ENCODE assay signal across 18 cellular contexts in the genomic region with DNA sequence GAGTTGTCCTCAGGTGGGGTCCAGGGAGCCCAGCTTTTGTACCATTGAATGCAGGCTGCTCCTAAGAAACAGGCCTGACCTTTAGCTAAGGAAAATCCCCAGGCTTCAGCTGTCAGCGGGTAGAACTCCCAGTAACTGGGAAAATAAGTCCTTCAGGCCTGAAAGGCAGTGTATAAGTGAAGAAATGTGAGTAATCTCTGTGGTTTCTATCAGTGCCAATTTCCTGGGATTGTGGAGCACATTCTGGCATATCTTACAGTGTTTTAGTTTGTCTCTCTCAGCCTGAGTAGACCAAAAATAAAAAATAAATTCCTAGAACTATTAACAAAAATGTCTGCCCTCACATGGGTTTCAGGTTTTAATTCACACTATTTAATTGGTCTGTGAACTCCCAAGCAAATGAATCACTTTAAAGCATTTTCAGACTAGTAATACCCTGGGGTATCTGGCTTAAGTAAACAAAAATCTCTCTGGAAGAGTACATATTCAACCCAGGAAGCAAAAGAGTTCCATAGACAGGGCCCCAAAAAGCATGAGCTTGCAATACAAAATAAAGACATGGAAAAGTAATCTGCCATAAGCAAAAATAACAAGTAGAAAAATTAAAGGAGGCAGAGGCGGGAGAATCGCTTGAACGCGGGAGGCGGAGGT.
A peak's percentile ranks its signal among the peaks of the same experiment; 100 is the strongest.
DNase-seq lines count a peak whose midpoint lies in the region; ATAC-seq and TF ChIP-seq lines count a peak whose summit lies in the region.
"Had no signal": no experiment of that assay in that cellular context is flagged by ENCODE, and none has a peak within 500 bp of the region (broad histone marks: within the 10 kb centered on the region; RNA-seq: fewer than 3 reads in every experiment).

No MANE protein-coding gene starts in this region.

- H3K79me2 ChIP-seq in SK-N-SH (ENCODE audit: insufficient read depth), result no peaks in the 10 kb centered on the region
- no peaks in the 10 kb centered on the region for H3K79me2 ChIP-seq in fibroblast of lung (ENCODE audit: control insufficient read depth, insufficient read depth, low read length)
- no peaks in the 10 kb centered on the region for H3K79me2 ChIP-seq in osteoblast (ENCODE audit: insufficient read depth, low read length)
- H3K79me2 ChIP-seq: parathyroid adenoma had no signal

- H3K4me3 ChIP-seq in SK-N-SH (ENCODE audit: low read depth in 2 of 2, low read length in 1 of 2), result no peak overlapping the region
- no peak overlapping the region for H3K4me3 ChIP-seq in fibroblast of lung (replicated peaks in 1 of 4; ENCODE audit: control extremely low read depth in 1 of 4, insufficient read depth in 1 of 4, low read depth in 3 of 4, low read length in 4 of 4)
- H3K4me3 ChIP-seq in osteoblast (ENCODE audit: insufficient read depth, low read length), result no peak overlapping the region
- H3K4me3 ChIP-seq: BLaER1 treated with 17β-estradiol and CSF1 and Interleukin-3, amounts not matched to agents 10 nM and 100 nM had no signal

- H4K20me1 ChIP-seq in SK-N-SH (ENCODE audit: insufficient read depth) (no peaks in the 10 kb centered on the region), fibroblast of lung (ENCODE audit: control insufficient read depth, extremely low read depth, insufficient read depth, low read length) (no peaks in the 10 kb centered on the region), osteoblast (ENCODE audit: insufficient read depth, low read length) (no peaks in the 10 kb centered on the region)
- H4K20me1 ChIP-seq: BLaER1 treated with 17β-estradiol and CSF1 and Interleukin-3, amounts not matched to agents 10 nM and 100 nM had no signal

- H3F3A ChIP-seq in SK-N-SH (replicated peaks; ENCODE audit: insufficient read depth), result peaks cover 7% of the 10 kb centered on the region

- no peak for TF ChIP-seq CTCF in SK-N-SH (IDR thresholded peaks at IDR 0.05)
- TF ChIP-seq CTCF in fibroblast of lung (conservative IDR thresholded peaks at IDR 0.05 in 1 of 2, IDR thresholded peaks at IDR 0.05 in 1 of 2; ENCODE audit: low read depth in 1 of 2, low read length in 2 of 2), result no peak
- TF ChIP-seq CTCF in osteoblast (IDR thresholded peaks at IDR 0.05; ENCODE audit: extremely low read depth, low read depth, low read length), result no peak

- WGBS in SK-N-SH (ENCODE audit: low lambda C conversion rate), result 76% methylated on average over 6 of the region's 6 CpGs

- ATAC-seq in GM21723 (IDR thresholded peaks at IDR 0.05; ENCODE audit: unreplicated experiment) (no peak), GM19463 (IDR thresholded peaks at IDR 0.05; ENCODE audit: unreplicated experiment) (no peak), HG02610 (IDR thresholded peaks at IDR 0.05; ENCODE audit: unreplicated experiment) (no peak)
- ATAC-seq: stimulated activated naive B cell treated with anti-CD40 and anti-IgM and Interleukin-4, amounts not matched to agents 10 μg/mL and 1 μg/mL and 100 μg/mL, for 72 hours had no signal

- H3K27ac ChIP-seq in SK-N-SH (ENCODE audit: low read depth in 2 of 2, low read length in 1 of 2) (peak overlapping the region in 1 of 2 experiments; percentile 58; a peak in 2 of 4 replicates), fibroblast of lung (ENCODE audit: insufficient read depth, low read length) (no peak overlapping the region), osteoblast (ENCODE audit: low read depth, low read length) (peak overlapping the region; percentile 93)
- H3K27ac ChIP-seq: BLaER1 treated with 17β-estradiol and CSF1 and Interleukin-3, amounts not matched to agents 10 nM and 100 nM; parathyroid adenoma; RWPE1 had no signal

- H3K4me2 ChIP-seq in SK-N-SH, result no peak overlapping the region
- H3K4me2 ChIP-seq in fibroblast of lung (ENCODE audit: extremely low read depth, insufficient read depth, low read length), result no peak overlapping the region
- peak overlapping the region; percentile 45 for H3K4me2 ChIP-seq in osteoblast (ENCODE audit: insufficient read depth, low read length)
- H3K4me2 ChIP-seq: BLaER1 treated with 17β-estradiol and CSF1 and Interleukin-3, amounts not matched to agents 10 nM and 100 nM had no signal

- no peak for TF ChIP-seq EP300 in SK-N-SH (IDR thresholded peaks at IDR 0.05; ENCODE audit: borderline replicate concordance in 1 of 2, low read depth in 1 of 2, low read length in 1 of 2)

- POLR2A ChIA-PET in SK-N-SH (lab: Yijun Ruan, JAX), result no interaction called here

- H3K9me3 ChIP-seq in SK-N-SH (0 out of 2 replicates have a peak, but pooled peaks cover 3% of the 10 kb centered on the region), fibroblast of lung (ENCODE audit: control insufficient read depth, insufficient read depth, low read depth, low read length) (no peaks in the 10 kb centered on the region), osteoblast (ENCODE audit: low read depth, low read length) (peaks cover 4% of the 10 kb centered on the region)

- no peak for TF ChIP-seq RAD21 in SK-N-SH (IDR thresholded peaks at IDR 0.05; ENCODE audit: low read length)

- H3K9ac ChIP-seq in SK-N-SH (0 out of 2 replicates have a peak overlapping the region, but pooled peaks have one; percentile 18), fibroblast of lung (ENCODE audit: insufficient read depth, low read length) (no peak overlapping the region)
- H3K9ac ChIP-seq: BLaER1 treated with 17β-estradiol and CSF1 and Interleukin-3, amounts not matched to agents 10 nM and 100 nM; parathyroid adenoma had no signal

- H3K36me3 ChIP-seq in SK-N-SH (replicated peaks in 1 of 2; ENCODE audit: control insufficient read depth in 1 of 2, insufficient read depth in 2 of 2, low read length in 1 of 2) (no peaks in the 10 kb centered on the region), fibroblast of lung (ENCODE audit: control insufficient read depth, insufficient read depth, low read length) (no peaks in the 10 kb centered on the region), osteoblast (ENCODE audit: insufficient read depth, low read length) (no peaks in the 10 kb centered on the region)
- H3K36me3 ChIP-seq: BLaER1 treated with 17β-estradiol and CSF1 and Interleukin-3, amounts not matched to agents 10 nM and 100 nM had no signal

- no peaks in the 10 kb centered on the region for H3K27me3 ChIP-seq in SK-N-SH (ENCODE audit: insufficient read depth)
- no peaks in the 10 kb centered on the region for H3K27me3 ChIP-seq in fibroblast of lung (ENCODE audit: control insufficient read depth, insufficient read depth, low read length)
- H3K27me3 ChIP-seq in osteoblast (ENCODE audit: insufficient read depth, low read length), result no peaks in the 10 kb centered on the region
- H3K27me3 ChIP-seq: BLaER1 treated with 17β-estradiol and CSF1 and Interleukin-3, amounts not matched to agents 10 nM and 100 nM had no signal

- H3K4me1 ChIP-seq in SK-N-SH (ENCODE audit: control insufficient read depth in 1 of 2, insufficient read depth in 2 of 2, low read depth in 1 of 2, low read length in 1 of 2) (peaks cover 2 to 7% of the 10 kb centered on the region in 2 experiments; a peak in 2 of 4 replicates), fibroblast of lung (ENCODE audit: control insufficient read depth, extremely low read depth, insufficient read depth, low read length) (no peaks in the 10 kb centered on the region), osteoblast (ENCODE audit: insufficient read depth, low read length) (peaks cover 37% of the 10 kb centered on the region)
- H3K4me1 ChIP-seq: BLaER1 treated with 17β-estradiol and CSF1 and Interleukin-3, amounts not matched to agents 10 nM and 100 nM; parathyroid adenoma had no signal

- H3K9me2 ChIP-seq in SK-N-SH, result no peaks in the 10 kb centered on the region

- CTCF ChIA-PET in SK-N-SH (lab: Yijun Ruan, JAX), result no interaction called here

- no peak overlapping the region; the same call in 1 of the 2 replicates for H2AFZ ChIP-seq in SK-N-SH (ENCODE audit: low read depth)
- no peak overlapping the region for H2AFZ ChIP-seq in fibroblast of lung (ENCODE audit: low read length)
- H2AFZ ChIP-seq in osteoblast (ENCODE audit: low read length), result peak overlapping the region; percentile 66
- H2AFZ ChIP-seq: parathyroid adenoma had no signal

- DNase-seq in EL (peak; percentile 74), SK-N-SH (no peak), fibroblast of lung (ENCODE audit: low read depth in 2 of 2) (peak; percentile 63 to 64), osteoblast (ENCODE audit: insufficient read length, low spot score, missing footprints) (peak; percentile 85), activated gamma-delta T cell treated with Interleukin-2 at 50 U/mL for 16 hours (no peak)
- DNase-seq: effector CD8-positive, alpha-beta T cell; H9; hippocampal formation; NCI-H1417; NCI-H510A treated with DMSO at 0.1 percent for 48 hours; stimulated activated CD4-positive, alpha-beta T cell treated with anti-CD3 and anti-CD28 coated beads, Interleukin-2, amount 100 ng/mL, for 24 hours; stimulated activated naive B cell treated with anti-CD40 and anti-IgM and Interleukin-4, amounts not matched to agents 10 μg/mL and 1 μg/mL and 100 μg/mL, for 72 hours had no signal

TF ChIP-seq in SK-N-SH, 30 proteins besides CTCF, POLR2A, EP300 and RAD21:
- TF ChIP-seq TCF12 (IDR thresholded peaks at IDR 0.05), result peak; percentile 47
- peak; percentile 41; the same call in 1 of the 2 replicates for TF ChIP-seq NFIC (IDR thresholded peaks at IDR 0.05; ENCODE audit: borderline replicate concordance)
- TF ChIP-seq TEAD4 (IDR thresholded peaks at IDR 0.05; ENCODE audit: borderline replicate concordance, insufficient read depth), result no peak
- TF ChIP-seq, protein P1, sequence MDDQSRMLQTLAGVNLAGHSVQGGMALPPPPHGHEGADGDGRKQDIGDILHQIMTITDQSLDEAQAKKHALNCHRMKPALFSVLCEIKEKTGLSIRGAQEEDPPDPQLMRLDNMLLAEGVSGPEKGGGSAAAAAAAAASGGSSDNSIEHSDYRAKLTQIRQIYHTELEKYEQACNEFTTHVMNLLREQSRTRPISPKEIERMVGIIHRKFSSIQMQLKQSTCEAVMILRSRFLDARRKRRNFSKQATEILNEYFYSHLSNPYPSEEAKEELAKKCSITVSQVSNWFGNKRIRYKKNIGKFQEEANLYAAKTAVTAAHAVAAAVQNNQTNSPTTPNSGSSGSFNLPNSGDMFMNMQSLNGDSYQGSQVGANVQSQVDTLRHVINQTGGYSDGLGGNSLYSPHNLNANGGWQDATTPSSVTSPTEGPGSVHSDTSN (IDR thresholded peaks at IDR 0.05), result peak; percentile 71

Comparison
In these comparisons a context has a peak if more than half of its experiments do, and no peak if none do; other contexts are left out.
1. DNase-seq: peak in EL (single experiment), fibroblast of lung (2 of 2) and osteoblast (single experiment); none in SK-N-SH (single experiment) and activated gamma-delta T cell treated with Interleukin-2 at 50 U/mL for 16 hours (single experiment).